Comparison of ENCODE assay signal across 23 cellular contexts in the genomic region with DNA sequence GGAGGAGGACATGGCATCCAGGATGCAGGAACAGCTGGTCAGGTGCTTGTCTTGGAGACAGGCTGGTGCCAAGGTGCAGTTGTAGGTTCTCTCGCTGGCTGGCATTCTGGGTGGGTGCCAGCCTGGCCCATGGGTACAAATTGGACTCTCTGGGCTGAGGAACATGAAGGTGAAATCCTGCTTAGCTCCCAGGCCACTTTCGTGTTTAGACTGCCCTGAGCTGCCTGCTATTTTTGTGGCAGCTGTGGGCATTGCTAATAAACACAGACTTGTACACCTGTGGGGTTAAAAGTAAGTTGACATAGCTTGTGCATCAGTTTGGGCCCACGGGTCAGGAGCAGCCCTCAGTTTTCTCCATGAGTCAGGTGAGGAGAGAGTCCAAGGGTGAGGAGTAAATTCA.
"Had no signal": no experiment of that assay in that cellular context is flagged by ENCODE, and none has a peak within 500 bp of the region (broad histone marks: within the 10 kb centered on the region; RNA-seq: fewer than 3 reads in every experiment).

No MANE protein-coding gene starts in this region.

- ATAC-seq: effector memory CD8-positive, alpha-beta T cell; esophagus mucosa; foreskin keratinocyte; gastrocnemius medialis; gastroesophageal sphincter; heart left ventricle; heart right ventricle had no signal

- H3K27ac ChIP-seq: colonic mucosa, coronary artery, dorsolateral prefrontal cortex, epithelial cell of prostate, esophagus squamous epithelium, foreskin keratinocyte, gastrocnemius medialis, gastroesophageal sphincter, heart left ventricle, heart right ventricle had no signal

- DNase-seq: colonic mucosa; cortex of kidney; dermis blood vessel endothelial cell; dorsolateral prefrontal cortex; effector CD4-positive, alpha-beta T cell; effector CD8-positive, alpha-beta T cell; effector memory CD4-positive, alpha-beta T cell; effector memory CD8-positive, alpha-beta T cell; endodermal cell; erythroblast; esophagus squamous epithelium; foreskin fibroblast; foreskin keratinocyte; foreskin melanocyte; gastrocnemius medialis; glutamatergic neuron; head of caudate nucleus; heart left ventricle; heart right ventricle had no signal

- H3K9me3 ChIP-seq: colonic mucosa, gastrocnemius medialis had no signal

- H3K4me1 ChIP-seq: colonic mucosa, esophagus squamous epithelium, foreskin keratinocyte, gastrocnemius medialis, gastroesophageal sphincter, heart left ventricle, heart right ventricle had no signal

- H3K27me3 ChIP-seq: colonic mucosa, esophagus squamous epithelium, foreskin keratinocyte, gastrocnemius medialis had no signal

- H3K4me3 ChIP-seq: colonic mucosa, coronary artery, dorsolateral prefrontal cortex, esophagus squamous epithelium, gastrocnemius medialis, gastroesophageal sphincter, heart left ventricle, heart right ventricle had no signal

- H3K36me3 ChIP-seq: colonic mucosa, esophagus squamous epithelium, gastrocnemius medialis, gastroesophageal sphincter, heart left ventricle, heart right ventricle had no signal
